10 cellular contexts compared by ENCODE assay signal in genomic region chr7:139099181-139099947, GRCh38. TPM values are rescaled to one million over a fixed set of nuclear protein-coding genes. Genes with fewer than 3 reads are reported as not detected.
DNase-seq lines count a peak whose midpoint lies in the region; ATAC-seq and TF ChIP-seq lines count a peak whose summit lies in the region.
"Had no signal": no experiment of that assay in that cellular context is flagged by ENCODE, and none has a peak within 500 bp of the region (broad histone marks: within the 10 kb centered on the region; RNA-seq: fewer than 3 reads in every experiment).

No MANE protein-coding gene starts in this region.

- H3K4me1 Mint-ChIP-seq in CD8-positive, alpha-beta memory T cell = peaks cover 76 to 92% (median 91%) of the 10 kb centered on the region in 3 donors
- peaks cover 55 to 56% of the 10 kb centered on the region in 2 donors for H3K4me1 Mint-ChIP-seq in natural killer cell treated with Interleukin-12 subunit alpha and Interleukin-12 subunit beta and Interleukin-15 and Interleukin-18, amount 100 ng/mL, for 72 hours (ENCODE audit: low read depth in 2 of 2)

- peak overlapping the region; percentile 87 to 97 (median 92) for H3K27ac Mint-ChIP-seq in CD8-positive, alpha-beta memory T cell
- peak overlapping the region; percentile 61 to 84 for H3K27ac Mint-ChIP-seq in natural killer cell treated with Interleukin-12 subunit alpha and Interleukin-12 subunit beta and Interleukin-15 and Interleukin-18, amount 100 ng/mL, for 72 hours

- H3K36me3 Mint-ChIP-seq in CD8-positive, alpha-beta memory T cell = peaks cover 3 to 70% (median 15%) of the 10 kb centered on the region in 3 donors
- H3K36me3 Mint-ChIP-seq in natural killer cell treated with Interleukin-12 subunit alpha and Interleukin-12 subunit beta and Interleukin-15 and Interleukin-18, amount 100 ng/mL, for 72 hours = peaks cover 9% of the 10 kb centered on the region

- peaks cover 12% of the 10 kb centered on the region for H3K36me3 ChIP-seq in CD8-positive, alpha-beta memory T cell (ENCODE audit: insufficient read depth, low read length)
- H3K36me3 ChIP-seq: thyroid gland had no signal

- peak overlapping the region; percentile 43 for H3K4me3 ChIP-seq in CD8-positive, alpha-beta memory T cell (ENCODE audit: low read length)
- H3K4me3 ChIP-seq in NB4 (ENCODE audit: low read depth, low read length) = peak overlapping the region; percentile 4
- no peak overlapping the region for H3K4me3 ChIP-seq in cardiac fibroblast (replicated peaks in 1 of 2; ENCODE audit: low read depth in 2 of 2, low read length in 2 of 2)
- H3K4me3 ChIP-seq: thyroid gland had no signal

- H3K27me3 ChIP-seq in CD8-positive, alpha-beta memory T cell (ENCODE audit: insufficient read depth, low read length, poor library complexity, severe bottlenecking) = no peaks in the 10 kb centered on the region
- H3K27me3 ChIP-seq: thyroid gland had no signal

- TF ChIP-seq CTCF in NB4 (IDR thresholded peaks at IDR 0.05; ENCODE audit: low read depth, low read length) (no peak), cardiac fibroblast (IDR thresholded peaks at IDR 0.05; ENCODE audit: low read depth, low read length) (no peak)

- POLR2A ChIA-PET in CD8-positive, alpha-beta memory T cell (lab: Charles Lee) = interaction anchor here (0.7 kb wide), 1 partner anchor 1218 kb away, joined by 3 read pairs; no protein-coding TSS in a partner anchor

- no peaks in the 10 kb centered on the region for H3K9me3 ChIP-seq in CD8-positive, alpha-beta memory T cell (ENCODE audit: low read length)
- H3K9me3 ChIP-seq: thyroid gland had no signal

- H3K27me3 Mint-ChIP-seq in CD8-positive, alpha-beta memory T cell = peaks cover 0 to 2% of the 10 kb centered on the region in 2 donors
- H3K27me3 Mint-ChIP-seq in natural killer cell treated with Interleukin-12 subunit alpha and Interleukin-12 subunit beta and Interleukin-15 and Interleukin-18, amount 100 ng/mL, for 72 hours = no peaks in the 10 kb centered on the region

- peak overlapping the region; percentile 75 to 86 (median 82) for H3K4me3 Mint-ChIP-seq in CD8-positive, alpha-beta memory T cell
- H3K4me3 Mint-ChIP-seq in natural killer cell treated with Interleukin-12 subunit alpha and Interleukin-12 subunit beta and Interleukin-15 and Interleukin-18, amount 100 ng/mL, for 72 hours = peak overlapping the region; percentile 69

- CTCF ChIA-PET in CD8-positive, alpha-beta memory T cell (lab: Charles Lee) = interaction anchor here (1.2 to 1.4 kb wide), 3 partner anchors 11 to 29 kb away, joined by 3 to 5 read pairs (median 3); no protein-coding TSS in a partner anchor

- ATAC-seq in natural killer cell treated with Interleukin-12 subunit alpha and Interleukin-12 subunit beta and Interleukin-15 and Interleukin-18, amount 100 ng/mL, for 72 hours = no peak
- ATAC-seq in GM21619 (IDR thresholded peaks at IDR 0.05; ENCODE audit: unreplicated experiment) = no peak

- TF ChIP-seq POLR2A in NB4 (IDR thresholded peaks at IDR 0.05; ENCODE audit: extremely low read depth, insufficient read length) = no peak

- no peak for DNase-seq in CD8-positive, alpha-beta memory T cell
- DNase-seq in NB4 (ENCODE audit: low read depth) (no peak), cardiac fibroblast (ENCODE audit: low read depth in 2 of 2) (peak; percentile 33 to 34), amniotic stem cell (lab: John Stamatoyannopoulos, UW) (no peak), GOT3 (lab: John Stamatoyannopoulos, UW) (no peak)
- no peak for DNase-seq in natural killer cell treated with Interleukin-12 subunit alpha and Interleukin-12 subunit beta and Interleukin-15 and Interleukin-18, amount 100 ng/mL, for 72 hours (ENCODE audit: low spot score)
- DNase-seq: foreskin melanocyte, NCI-H226, thyroid gland had no signal

- no peak overlapping the region for H3K27ac ChIP-seq in CD8-positive, alpha-beta memory T cell (ENCODE audit: low read depth, low read length)
- H3K27ac ChIP-seq: thyroid gland had no signal

- H3K4me1 ChIP-seq in CD8-positive, alpha-beta memory T cell (ENCODE audit: insufficient read depth, low read length) = peaks cover 52% of the 10 kb centered on the region

- no peaks in the 10 kb centered on the region for H3K9me3 Mint-ChIP-seq in CD8-positive, alpha-beta memory T cell
- no peaks in the 10 kb centered on the region for H3K9me3 Mint-ChIP-seq in natural killer cell treated with Interleukin-12 subunit alpha and Interleukin-12 subunit beta and Interleukin-15 and Interleukin-18, amount 100 ng/mL, for 72 hours

RNA-seq across cellular contexts. Expression of gene ZC3HAV1, which starts 10.2 kb away (rescaled TPM):
- total RNA-seq in CD8-positive, alpha-beta memory T cell = 10 to 100 TPM; 89.9 to 92.8 TPM
- polyA plus RNA-seq in CD8-positive, alpha-beta memory T cell = 153 TPM
- 100 to 1,000 TPM in 1 of 2 donors, 10 to 100 TPM in 1; 88.2 to 104 TPM for total RNA-seq in natural killer cell treated with Interleukin-12 subunit alpha and Interleukin-12 subunit beta and Interleukin-15 and Interleukin-18, amount 100 ng/mL, for 72 hours

Comparison
In these comparisons a context has a peak if more than half of its experiments do, and no peak if none do; other contexts are left out.
1. DNase-seq: peak in cardiac fibroblast (2 of 2); none in CD8-positive, alpha-beta memory T cell (0 of 5), NB4 (single experiment), natural killer cell treated with Interleukin-12 subunit alpha and Interleukin-12 subunit beta and Interleukin-15 and Interleukin-18, amount 100 ng/mL, for 72 hours (single experiment), amniotic stem cell (single experiment) and GOT3 (single experiment).
2. H3K4me3 ChIP-seq: peak in CD8-positive, alpha-beta memory T cell (single experiment) and NB4 (single experiment); none in cardiac fibroblast (0 of 2).